1 cellular context compared by ENCODE assay signal in genomic region chr12:28787151-28787550, GRCh38.
TF ChIP-seq lines count a peak whose summit lies in the region.

No MANE protein-coding gene starts in this region.

TF ChIP-seq in HEK293, 187 proteins besides CTCF, POLR2A, EP300 and RAD21 (continued from another document):
- TF ChIP-seq GLIS1 (tag by site-specific recombination; IDR thresholded peaks at IDR 0.05) (peak; percentile 30; the same call in 1 of the 2 replicates), ZNF621 (tag by site-specific recombination; IDR thresholded peaks at IDR 0.05) (no peak), ZNF16 (tag by site-specific recombination; IDR thresholded peaks at IDR 0.05; ENCODE audit: low read depth) (no peak), ZNF660 (tag by site-specific recombination; IDR thresholded peaks at IDR 0.05) (peak; percentile 21; the same call in 1 of the 2 replicates), ZNF473 (tag by site-specific recombination; IDR thresholded peaks at IDR 0.05) (no peak), BCL6B (tag by site-specific recombination; IDR thresholded peaks at IDR 0.05) (no peak), GFI1B (tag by site-specific recombination; IDR thresholded peaks at IDR 0.05) (no peak), ZNF398 (tag by site-specific recombination; IDR thresholded peaks at IDR 0.05) (0 out of 2 replicates have a peak, but pooled peaks have one; percentile 32), ZBTB26 (tag by site-specific recombination; optimal IDR thresholded peaks at IDR 0.05) (no peak), ZNF184 (tag by site-specific recombination; IDR thresholded peaks at IDR 0.05) (no peak)
